In genomic region chr9:106066937-106067545, GRCh38 we compare ENCODE assay signal across 22 cellular contexts.
"Had no signal": no experiment of that assay in that cellular context is flagged by ENCODE, and none has a peak within 500 bp of the region (broad histone marks: within the 10 kb centered on the region; RNA-seq: fewer than 3 reads in every experiment).

No MANE protein-coding gene starts in this region.

- H3K36me3 ChIP-seq: esophagus muscularis mucosa, gastrocnemius medialis, thoracic aorta had no signal

- H3K4me2 ChIP-seq: smooth muscle cell had no signal

- H3K36me3 Mint-ChIP-seq: activated naive CD4-positive, alpha-beta T cell treated with anti-CD3 and anti-CD28 coated beads, Interleukin-2, amount 10 ng/mL, durations not matched to agents 7 days and 5 days; memory B cell; type B pancreatic cell had no signal

- H3K27me3 ChIP-seq: esophagus muscularis mucosa, gastrocnemius medialis had no signal

- H3K4me3 Mint-ChIP-seq: activated CD4-positive, alpha-beta memory T cell treated with anti-CD3 and anti-CD28 coated beads, Interleukin-2, amount 10 ng/mL, durations not matched to agents 7 days and 5 days; activated naive CD4-positive, alpha-beta T cell treated with anti-CD3 and anti-CD28 coated beads, Interleukin-2, amount 10 ng/mL, durations not matched to agents 7 days and 5 days; activated T-cell treated with anti-CD3 and anti-CD28 coated beads, Interleukin-2, amount 50 U/mL, for 72 hours; memory B cell; natural killer cell treated with Interleukin-12 subunit alpha and Interleukin-12 subunit beta and Interleukin-15 and Interleukin-18, amount 100 ng/mL, for 72 hours; type B pancreatic cell had no signal

- H3K4me1 ChIP-seq: esophagus muscularis mucosa, gastrocnemius medialis, parathyroid adenoma had no signal

- H3K4me1 Mint-ChIP-seq: activated CD4-positive, alpha-beta memory T cell treated with anti-CD3 and anti-CD28 coated beads, Interleukin-2, amount 10 ng/mL, durations not matched to agents 7 days and 5 days; activated naive CD4-positive, alpha-beta T cell treated with anti-CD3 and anti-CD28 coated beads, Interleukin-2, amount 10 ng/mL, durations not matched to agents 7 days and 5 days; memory B cell had no signal

- FAIRE-seq: bronchial epithelial cell had no signal

- H3K4me3 ChIP-seq: coronary artery, esophagus muscularis mucosa, gastrocnemius medialis, smooth muscle cell, thoracic aorta had no signal

- H3K9me3 ChIP-seq: esophagus muscularis mucosa, gastrocnemius medialis, thoracic aorta had no signal

- H3K9me3 Mint-ChIP-seq: activated naive CD4-positive, alpha-beta T cell treated with anti-CD3 and anti-CD28 coated beads, Interleukin-2, amount 10 ng/mL, durations not matched to agents 7 days and 5 days; memory B cell; natural killer cell treated with Interleukin-12 subunit alpha and Interleukin-12 subunit beta and Interleukin-15 and Interleukin-18, amount 100 ng/mL, for 72 hours; type B pancreatic cell had no signal

- H2AFZ ChIP-seq: parathyroid adenoma had no signal

- H3K27ac ChIP-seq: coronary artery, esophagus muscularis mucosa, gastrocnemius medialis, parathyroid adenoma, thoracic aorta had no signal

- ATAC-seq: activated T-cell treated with anti-CD3 and anti-CD28 coated beads, Interleukin-2, amount 50 U/mL, for 72 hours; gastrocnemius medialis; left cardiac atrium; natural killer cell treated with Interleukin-12 subunit alpha and Interleukin-12 subunit beta and Interleukin-15 and Interleukin-18, amount 100 ng/mL, for 72 hours; sciatic nerve had no signal

- H3K9ac ChIP-seq: parathyroid adenoma had no signal

- H3K79me2 ChIP-seq: parathyroid adenoma had no signal

- H3K27ac Mint-ChIP-seq: activated CD4-positive, alpha-beta memory T cell treated with anti-CD3 and anti-CD28 coated beads, Interleukin-2, amount 10 ng/mL, durations not matched to agents 7 days and 5 days; activated naive CD4-positive, alpha-beta T cell treated with anti-CD3 and anti-CD28 coated beads, Interleukin-2, amount 10 ng/mL, durations not matched to agents 7 days and 5 days; activated T-cell treated with anti-CD3 and anti-CD28 coated beads, Interleukin-2, amount 50 U/mL, for 72 hours; memory B cell; natural killer cell treated with Interleukin-12 subunit alpha and Interleukin-12 subunit beta and Interleukin-15 and Interleukin-18, amount 100 ng/mL, for 72 hours; type B pancreatic cell had no signal

- H3K27me3 Mint-ChIP-seq: activated CD4-positive, alpha-beta memory T cell treated with anti-CD3 and anti-CD28 coated beads, Interleukin-2, amount 10 ng/mL, durations not matched to agents 7 days and 5 days; activated naive CD4-positive, alpha-beta T cell treated with anti-CD3 and anti-CD28 coated beads, Interleukin-2, amount 10 ng/mL, durations not matched to agents 7 days and 5 days; memory B cell; type B pancreatic cell had no signal

- DNase-seq: activated CD4-positive, alpha-beta memory T cell treated with anti-CD3 and anti-CD28 coated beads, Interleukin-2, amount 10 ng/mL, durations not matched to agents 7 days and 5 days; activated CD4-positive, alpha-beta T cell treated with anti-CD3 and anti-CD28 coated beads for 48 hours; activated effector memory CD4-positive, alpha-beta T cell treated with Interleukin-2 at 50 U/mL for 16 hours; activated naive CD4-positive, alpha-beta T cell treated with anti-CD3 and anti-CD28 coated beads, Interleukin-2, amount 10 ng/mL, durations not matched to agents 7 days and 5 days; activated T-cell treated with anti-CD3 and anti-CD28 coated beads, Interleukin-2, amount 50 U/mL, for 72 hours; amygdala; cerebellar nuclear complex; gastrocnemius medialis; left cardiac atrium; stimulated activated CD4-positive, alpha-beta T cell treated with anti-CD3 and anti-CD28 coated beads, Interleukin-15, amount 100 ng/mL, for 24 hours; stimulated activated CD8-positive, alpha-beta memory T cell treated with anti-CD3 and anti-CD28 coated beads, Interleukin-4, amount 100 ng/mL, for 48 hours; stimulated activated naive CD4-positive, alpha-beta T cell had no signal
